Comparison of ENCODE assay signal across 11 cellular contexts in the genomic region with DNA sequence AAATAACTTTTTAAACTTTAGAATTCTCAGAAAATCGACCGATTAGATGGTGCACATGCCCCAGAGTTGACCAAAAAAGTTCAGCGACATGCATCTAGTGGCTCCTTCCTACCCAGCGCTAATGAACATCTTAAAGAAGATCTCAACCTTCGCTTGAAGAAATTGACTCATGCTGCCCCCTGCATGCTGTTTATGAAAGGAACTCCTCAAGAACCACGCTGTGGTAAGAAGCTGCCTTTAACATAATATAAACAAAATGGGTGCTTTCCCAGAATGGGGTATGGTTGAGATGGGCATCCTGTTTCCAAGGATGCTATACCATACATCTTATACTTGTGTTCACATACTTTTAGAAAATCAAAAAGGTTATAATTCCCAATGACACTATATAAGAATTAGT. TPM values are rescaled to one million over a fixed set of nuclear protein-coding genes. Genes with fewer than 3 reads are reported as not detected.
DNase-seq lines count a peak whose midpoint lies in the region; ATAC-seq and TF ChIP-seq lines count a peak whose summit lies in the region.
"Had no signal": no experiment of that assay in that cellular context is flagged by ENCODE, and none has a peak within 500 bp of the region (broad histone marks: within the 10 kb centered on the region; RNA-seq: fewer than 3 reads in every experiment).

No MANE protein-coding gene starts in this region.

- 92 to 93% methylated on average over 6 of the region's 6 CpGs for WGBS in body of pancreas, 2 donors

- no peaks in the 10 kb centered on the region for H3K9me3 Mint-ChIP-seq in activated naive CD8-positive, alpha-beta T cell treated with anti-CD3 and anti-CD28 coated beads, Interleukin-2, amount 10 ng/mL, durations not matched to agents 7 days and 5 days
- no peaks in the 10 kb centered on the region for H3K9me3 Mint-ChIP-seq in activated naive CD8-positive, alpha-beta T cell treated with anti-CD3 and anti-CD28 coated beads for 36 hours

- intact Hi-C loops in body of pancreas (cut with DNase I), result no loop called here

- no peaks in the 10 kb centered on the region for H3K4me1 ChIP-seq in body of pancreas
- H3K4me1 ChIP-seq: breast epithelium had no signal

- in situ Hi-C loops in astrocyte of the spinal cord (cut with HindIII; ENCODE audit: low sequenced_read_pairs), result no loop called here

- POLR2A ChIA-PET in activated naive CD8-positive, alpha-beta T cell treated with anti-CD3 and anti-CD28 coated beads, Interleukin-2, amount 10 ng/mL, durations not matched to agents 7 days and 5 days (lab: Charles Lee), result no interaction called here

- peaks cover 13% of the 10 kb centered on the region for H3K4me1 Mint-ChIP-seq in activated naive CD8-positive, alpha-beta T cell treated with anti-CD3 and anti-CD28 coated beads, Interleukin-2, amount 10 ng/mL, durations not matched to agents 7 days and 5 days
- peaks cover 16% of the 10 kb centered on the region for H3K4me1 Mint-ChIP-seq in activated naive CD8-positive, alpha-beta T cell treated with anti-CD3 and anti-CD28 coated beads for 36 hours

- TF ChIP-seq POLR2A in body of pancreas (IDR thresholded peaks at IDR 0.05), result no peak

- peak; percentile 52 for ATAC-seq in activated naive CD8-positive, alpha-beta T cell treated with anti-CD3 and anti-CD28 coated beads, Interleukin-2, amount 10 ng/mL, durations not matched to agents 7 days and 5 days (ENCODE audit: low read depth)
- ATAC-seq in HG02870 (IDR thresholded peaks at IDR 0.05; ENCODE audit: unreplicated experiment), result peak; percentile 61
- ATAC-seq in body of pancreas, result no peak

- H3K4me3 ChIP-seq in astrocyte of the spinal cord (ENCODE audit: low read depth, low read length) (no peak overlapping the region), body of pancreas (no peak overlapping the region)
- H3K4me3 ChIP-seq: breast epithelium had no signal

- DNase-seq in activated naive CD8-positive, alpha-beta T cell treated with anti-CD3 and anti-CD28 coated beads, Interleukin-2, amount 10 ng/mL, durations not matched to agents 7 days and 5 days, result no peak
- no peak for DNase-seq in activated naive CD8-positive, alpha-beta T cell treated with anti-CD3 and anti-CD28 coated beads for 36 hours
- DNase-seq in astrocyte of the spinal cord (ENCODE audit: low read depth, low spot score) (peak; percentile 22), body of pancreas (no peak), putamen (ENCODE audit: low spot score) (no peak), GM20000 (ENCODE audit: low spot score) (no peak)
- no peak for DNase-seq in stimulated activated naive CD4-positive, alpha-beta T cell (lab: John Stamatoyannopoulos, UW)
- DNase-seq: NCI-H1048, small intestine had no signal

- H3K4me3 Mint-ChIP-seq in activated naive CD8-positive, alpha-beta T cell treated with anti-CD3 and anti-CD28 coated beads, Interleukin-2, amount 10 ng/mL, durations not matched to agents 7 days and 5 days, result no peak overlapping the region
- no peak overlapping the region for H3K4me3 Mint-ChIP-seq in activated naive CD8-positive, alpha-beta T cell treated with anti-CD3 and anti-CD28 coated beads for 36 hours

- no peaks in the 10 kb centered on the region for H3K9me3 ChIP-seq in body of pancreas
- H3K9me3 ChIP-seq: breast epithelium had no signal

- H3K27ac ChIP-seq in body of pancreas, result no peak overlapping the region
- H3K27ac ChIP-seq: breast epithelium had no signal

- peaks cover 7 to 9% of the 10 kb centered on the region in 2 donors for H3K36me3 ChIP-seq in body of pancreas (replicated peaks in 1 of 2; ENCODE audit: insufficient read depth in 1 of 2, low read depth in 2 of 2)
- H3K36me3 ChIP-seq: breast epithelium had no signal

- H3K27me3 Mint-ChIP-seq in activated naive CD8-positive, alpha-beta T cell treated with anti-CD3 and anti-CD28 coated beads, Interleukin-2, amount 10 ng/mL, durations not matched to agents 7 days and 5 days, result no peaks in the 10 kb centered on the region
- no peaks in the 10 kb centered on the region for H3K27me3 Mint-ChIP-seq in activated naive CD8-positive, alpha-beta T cell treated with anti-CD3 and anti-CD28 coated beads for 36 hours

- H3K36me3 Mint-ChIP-seq in activated naive CD8-positive, alpha-beta T cell treated with anti-CD3 and anti-CD28 coated beads, Interleukin-2, amount 10 ng/mL, durations not matched to agents 7 days and 5 days, result peaks cover 9% of the 10 kb centered on the region
- peaks cover 28% of the 10 kb centered on the region for H3K36me3 Mint-ChIP-seq in activated naive CD8-positive, alpha-beta T cell treated with anti-CD3 and anti-CD28 coated beads for 36 hours

- H3K27ac Mint-ChIP-seq in activated naive CD8-positive, alpha-beta T cell treated with anti-CD3 and anti-CD28 coated beads, Interleukin-2, amount 10 ng/mL, durations not matched to agents 7 days and 5 days, result no peak overlapping the region
- H3K27ac Mint-ChIP-seq in activated naive CD8-positive, alpha-beta T cell treated with anti-CD3 and anti-CD28 coated beads for 36 hours, result no peak overlapping the region

- no peaks in the 10 kb centered on the region for H3K27me3 ChIP-seq in body of pancreas
- H3K27me3 ChIP-seq: breast epithelium had no signal

- peak; percentile 27 for TF ChIP-seq CTCF in astrocyte of the spinal cord (IDR thresholded peaks at IDR 0.05; ENCODE audit: low read depth, low read length)
- no peak for TF ChIP-seq CTCF in body of pancreas (IDR thresholded peaks at IDR 0.05)
- TF ChIP-seq CTCF in GM20000 (IDR thresholded peaks at IDR 0.05; ENCODE audit: extremely low read depth, missing control alignments), result no peak

RNA-seq across cellular contexts. Expression of a gene that starts 24.6 kb away (rescaled TPM):
- 10 to 100 TPM; 55.5 to 60.2 TPM for total RNA-seq in activated naive CD8-positive, alpha-beta T cell treated with anti-CD3 and anti-CD28 coated beads, Interleukin-2, amount 10 ng/mL, durations not matched to agents 7 days and 5 days
- 100 to 1,000 TPM; 142 to 146 TPM for total RNA-seq in activated naive CD8-positive, alpha-beta T cell treated with anti-CD3 and anti-CD28 coated beads for 36 hours
- 10 to 100 TPM; 13.2 to 24.4 TPM for total RNA-seq in body of pancreas

RNA-seq across cellular contexts. Expression of a gene that starts 50.1 kb away (rescaled TPM):
- total RNA-seq in activated naive CD8-positive, alpha-beta T cell treated with anti-CD3 and anti-CD28 coated beads, Interleukin-2, amount 10 ng/mL, durations not matched to agents 7 days and 5 days, result 1 to 10 TPM; 6.0 to 6.6 TPM
- total RNA-seq in activated naive CD8-positive, alpha-beta T cell treated with anti-CD3 and anti-CD28 coated beads for 36 hours, result 1 to 10 TPM; 3.3 to 3.8 TPM
- total RNA-seq in body of pancreas, result 1 to 10 TPM; 1.3 to 3.3 TPM
